In the genomic region with DNA sequence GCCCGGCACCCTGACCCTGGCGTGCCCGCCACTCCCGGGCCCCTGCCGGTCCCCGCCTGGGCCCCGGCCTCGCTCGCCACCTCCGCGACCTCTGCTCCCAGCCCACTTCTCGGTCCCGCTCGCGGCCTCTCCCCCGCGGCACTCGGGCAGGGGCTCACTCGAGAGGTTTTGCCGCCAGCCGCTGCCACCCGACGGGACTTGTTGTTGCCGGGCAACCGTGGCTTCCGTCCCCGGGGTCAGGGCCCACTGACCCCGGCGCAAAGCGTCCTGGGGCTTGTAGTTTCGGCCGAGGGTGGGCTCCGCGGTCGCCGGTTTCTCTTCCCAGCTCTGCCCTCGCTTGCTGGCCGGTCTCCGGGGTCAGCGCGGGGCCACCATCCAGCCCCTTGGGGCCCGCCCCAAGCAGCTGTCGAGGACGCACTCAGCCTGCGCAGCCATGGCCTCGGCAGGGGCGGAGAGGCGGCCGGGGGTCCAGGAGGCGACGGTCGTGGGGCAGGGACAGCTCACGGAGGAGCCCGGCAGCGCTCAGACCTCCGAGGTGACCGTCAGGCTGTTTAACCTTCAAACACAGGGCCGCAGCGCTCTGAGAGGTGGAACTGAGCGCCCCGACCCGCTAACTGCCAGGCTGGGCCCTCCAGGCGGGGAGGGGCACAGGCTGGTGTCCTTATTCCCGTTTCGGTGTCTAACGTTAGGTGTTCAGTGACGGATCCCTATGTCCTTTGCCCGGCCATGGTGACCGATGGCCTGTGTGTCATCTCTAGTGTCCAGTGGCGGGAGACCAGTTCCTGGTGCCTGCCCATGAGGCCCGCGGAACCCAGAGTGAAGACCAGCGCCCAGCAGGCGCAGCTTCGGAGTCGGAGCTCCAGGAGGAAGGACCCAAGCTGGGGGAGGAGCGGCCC, we compare ENCODE assay signal across 1 cellular context.
TF ChIP-seq lines count a peak whose summit lies in the region.

Gene C16orf86, plus strand, starts transcription at position 277 of the 896 bp plus-strand sequence. Its CDS starts 157 bp downstream, at position 434.
A gene with protein sequence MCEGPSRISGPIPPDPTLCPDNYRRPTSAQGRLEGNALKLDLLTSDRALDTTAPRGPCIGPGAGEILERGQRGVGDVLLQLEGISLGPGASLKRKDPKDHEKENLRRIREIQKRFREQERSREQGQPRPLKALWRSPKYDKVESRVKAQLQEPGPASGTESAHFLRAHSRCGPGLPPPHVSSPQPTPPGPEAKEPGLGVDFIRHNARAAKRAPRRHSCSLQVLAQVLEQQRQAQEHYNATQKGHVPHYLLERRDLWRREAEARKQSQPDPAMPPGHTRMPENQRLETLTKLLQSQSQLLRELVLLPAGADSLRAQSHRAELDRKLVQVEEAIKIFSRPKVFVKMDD (minus strand): TSS at position 213 of the 896 bp plus-strand sequence. CDS start 308 bp downstream, outside the sequence.

TF ChIP-seq in HepG2, 621 proteins besides CTCF, POLR2A, EP300 and RAD21 (continued from another document and continues in another):
- TF ChIP-seq RERE (CRISPR knock-in tag; IDR thresholded peaks at IDR 0.05; ENCODE audit: low read depth), result no peak
- TF ChIP-seq SRY (CRISPR knock-in tag; IDR thresholded peaks at IDR 0.05), result peak; percentile 91; the same call in 1 of the 2 replicates
- 0 out of 2 replicates have a peak, but pooled peaks have one; percentile 35 for TF ChIP-seq ZNF333 (CRISPR knock-in tag; IDR thresholded peaks at IDR 0.05; ENCODE audit: borderline replicate concordance)
- TF ChIP-seq NFKBIZ (CRISPR knock-in tag; IDR thresholded peaks at IDR 0.05), result no peak
- TF ChIP-seq, protein P1, sequence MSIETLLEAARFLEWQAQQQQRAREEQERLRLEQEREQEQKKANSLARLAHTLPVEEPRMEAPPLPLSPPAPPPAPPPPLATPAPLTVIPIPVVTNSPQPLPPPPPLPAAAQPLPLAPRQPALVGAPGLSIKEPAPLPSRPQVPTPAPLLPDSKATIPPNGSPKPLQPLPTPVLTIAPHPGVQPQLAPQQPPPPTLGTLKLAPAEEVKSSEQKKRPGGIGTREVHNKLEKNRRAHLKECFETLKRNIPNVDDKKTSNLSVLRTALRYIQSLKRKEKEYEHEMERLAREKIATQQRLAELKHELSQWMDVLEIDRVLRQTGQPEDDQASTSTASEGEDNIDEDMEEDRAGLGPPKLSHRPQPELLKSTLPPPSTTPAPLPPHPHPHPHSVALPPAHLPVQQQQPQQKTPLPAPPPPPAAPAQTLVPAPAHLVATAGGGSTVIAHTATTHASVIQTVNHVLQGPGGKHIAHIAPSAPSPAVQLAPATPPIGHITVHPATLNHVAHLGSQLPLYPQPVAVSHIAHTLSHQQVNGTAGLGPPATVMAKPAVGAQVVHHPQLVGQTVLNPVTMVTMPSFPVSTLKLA (IDR thresholded peaks at IDR 0.05), result no peak
- no peak for TF ChIP-seq GTF3A (CRISPR knock-in tag; conservative IDR thresholded peaks at IDR 0.05)
- TF ChIP-seq, protein P2, sequence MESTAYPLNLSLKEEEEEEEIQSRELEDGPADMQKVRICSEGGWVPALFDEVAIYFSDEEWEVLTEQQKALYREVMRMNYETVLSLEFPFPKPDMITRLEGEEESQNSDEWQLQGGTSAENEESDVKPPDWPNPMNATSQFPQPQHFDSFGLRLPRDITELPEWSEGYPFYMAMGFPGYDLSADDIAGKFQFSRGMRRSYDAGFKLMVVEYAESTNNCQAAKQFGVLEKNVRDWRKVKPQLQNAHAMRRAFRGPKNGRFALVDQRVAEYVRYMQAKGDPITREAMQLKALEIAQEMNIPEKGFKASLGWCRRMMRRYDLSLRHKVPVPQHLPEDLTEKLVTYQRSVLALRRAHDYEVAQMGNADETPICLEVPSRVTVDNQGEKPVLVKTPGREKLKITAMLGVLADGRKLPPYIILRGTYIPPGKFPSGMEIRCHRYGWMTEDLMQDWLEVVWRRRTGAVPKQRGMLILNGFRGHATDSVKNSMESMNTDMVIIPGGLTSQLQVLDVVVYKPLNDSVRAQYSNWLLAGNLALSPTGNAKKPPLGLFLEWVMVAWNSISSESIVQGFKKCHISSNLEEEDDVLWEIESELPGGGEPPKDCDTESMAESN (CRISPR knock-in tag; conservative IDR thresholded peaks at IDR 0.05), result peak; percentile 17; the same call in 1 of the 2 replicates
- no peak for TF ChIP-seq ZNF432 (CRISPR knock-in tag; IDR thresholded peaks at IDR 0.05; ENCODE audit: borderline replicate concordance)
- TF ChIP-seq ZFP90 (CRISPR knock-in tag; IDR thresholded peaks at IDR 0.05; ENCODE audit: borderline replicate concordance), result 0 out of 2 replicates have a peak, but pooled peaks have one; percentile 49
- no peak for TF ChIP-seq KMT2A (CRISPR knock-in tag; IDR thresholded peaks at IDR 0.05)
- peak; percentile 35 for TF ChIP-seq HNRNPLL (IDR thresholded peaks at IDR 0.05; ENCODE audit: low read depth, low read length, poor library complexity, severe bottlenecking)
- 0 out of 2 replicates have a peak, but pooled peaks have one; percentile 69 for TF ChIP-seq MAZ (IDR thresholded peaks at IDR 0.05; ENCODE audit: borderline replicate concordance, low read depth, low read length)
- 0 out of 2 replicates have a peak, but pooled peaks have one; percentile 11 for TF ChIP-seq MAZ (CRISPR knock-in tag; IDR thresholded peaks at IDR 0.05; ENCODE audit: low read depth)
- TF ChIP-seq SRSF1 (optimal IDR thresholded peaks at IDR 0.05; ENCODE audit: low read depth, low read length), result peak; percentile 59
- TF ChIP-seq ZNF224 (CRISPR knock-in tag; IDR thresholded peaks at IDR 0.05), result 0 out of 2 replicates have a peak, but pooled peaks have one; percentile 65
- TF ChIP-seq MED13 (CRISPR knock-in tag; IDR thresholded peaks at IDR 0.05), result no peak
- TF ChIP-seq KMT2B (CRISPR knock-in tag; IDR thresholded peaks at IDR 0.05), result no peak; the same call in 1 of the 2 replicates
- TF ChIP-seq CSRNP1 (CRISPR knock-in tag; IDR thresholded peaks at IDR 0.05), result no peak; the same call in 1 of the 2 replicates
- no peak for TF ChIP-seq ZFAT (CRISPR knock-in tag; conservative IDR thresholded peaks at IDR 0.05)
- no peak; the same call in 1 of the 2 replicates for TF ChIP-seq ZSCAN25 (CRISPR knock-in tag; IDR thresholded peaks at IDR 0.05)
- peak; percentile 72; the same call in 1 of the 2 replicates for TF ChIP-seq SMAD1 (CRISPR knock-in tag; IDR thresholded peaks at IDR 0.05; ENCODE audit: borderline replicate concordance, low read depth)
- TF ChIP-seq TAF15 (IDR thresholded peaks at IDR 0.05; ENCODE audit: low read depth, low read length, poor library complexity, severe bottlenecking), result no peak
- no peak for TF ChIP-seq TBX3 (IDR thresholded peaks at IDR 0.05; ENCODE audit: borderline replicate concordance)
- TF ChIP-seq KDM6A (CRISPR knock-in tag; IDR thresholded peaks at IDR 0.05; ENCODE audit: low read depth), result no peak
- TF ChIP-seq KDM3A (CRISPR knock-in tag; IDR thresholded peaks at IDR 0.05; ENCODE audit: low read depth), result peak; percentile 88
- TF ChIP-seq BHLHE40 (IDR thresholded peaks at IDR 0.05; ENCODE audit: low read length), result no peak
- no peak for TF ChIP-seq EZH2 (conservative IDR thresholded peaks at IDR 0.05; ENCODE audit: low read depth, low read length)
- TF ChIP-seq, protein P3, sequence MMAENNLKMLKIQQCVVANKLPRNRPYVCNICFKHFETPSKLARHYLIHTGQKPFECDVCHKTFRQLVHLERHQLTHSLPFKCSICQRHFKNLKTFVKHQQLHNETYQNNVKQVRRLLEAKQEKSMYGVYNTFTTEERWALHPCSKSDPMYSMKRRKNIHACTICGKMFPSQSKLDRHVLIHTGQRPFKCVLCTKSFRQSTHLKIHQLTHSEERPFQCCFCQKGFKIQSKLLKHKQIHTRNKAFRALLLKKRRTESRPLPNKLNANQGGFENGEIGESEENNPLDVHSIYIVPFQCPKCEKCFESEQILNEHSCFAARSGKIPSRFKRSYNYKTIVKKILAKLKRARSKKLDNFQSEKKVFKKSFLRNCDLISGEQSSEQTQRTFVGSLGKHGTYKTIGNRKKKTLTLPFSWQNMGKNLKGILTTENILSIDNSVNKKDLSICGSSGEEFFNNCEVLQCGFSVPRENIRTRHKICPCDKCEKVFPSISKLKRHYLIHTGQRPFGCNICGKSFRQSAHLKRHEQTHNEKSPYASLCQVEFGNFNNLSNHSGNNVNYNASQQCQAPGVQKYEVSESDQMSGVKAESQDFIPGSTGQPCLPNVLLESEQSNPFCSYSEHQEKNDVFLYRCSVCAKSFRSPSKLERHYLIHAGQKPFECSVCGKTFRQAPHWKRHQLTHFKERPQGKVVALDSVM (CRISPR knock-in tag; IDR thresholded peaks at IDR 0.05), result no peak
- TF ChIP-seq ZNF296 (CRISPR knock-in tag; conservative IDR thresholded peaks at IDR 0.05), result peak; percentile 75; the same call in 1 of the 2 replicates
- TF ChIP-seq, protein P4, sequence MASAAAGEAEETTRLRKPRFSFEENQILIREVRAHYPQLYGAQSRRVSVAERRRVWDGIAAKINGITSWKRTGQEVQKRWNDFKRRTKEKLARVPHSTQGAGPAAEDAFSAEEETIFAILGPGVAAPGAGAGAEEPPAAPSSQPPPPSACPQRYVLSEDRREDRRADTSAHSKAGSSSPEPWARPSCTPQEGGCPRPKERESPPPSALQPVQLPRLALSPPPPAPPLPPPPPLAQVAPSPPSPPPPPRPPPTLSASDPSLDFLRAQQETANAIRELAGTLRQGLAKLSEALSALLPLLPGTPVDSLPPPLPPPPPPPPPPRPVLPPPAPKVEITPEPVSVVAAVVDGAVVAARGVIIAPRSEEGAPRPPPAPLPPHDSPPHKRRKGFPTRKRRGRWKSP (CRISPR knock-in tag; IDR thresholded peaks at IDR 0.05), result 0 out of 2 replicates have a peak, but pooled peaks have one; percentile 6
- TF ChIP-seq UBTF (CRISPR knock-in tag; IDR thresholded peaks at IDR 0.05), result peak; percentile 66
- TF ChIP-seq HOXA9 (CRISPR knock-in tag; IDR thresholded peaks at IDR 0.05; ENCODE audit: borderline replicate concordance), result no peak
- no peak for TF ChIP-seq ZNF17 (CRISPR knock-in tag; IDR thresholded peaks at IDR 0.05)
- TF ChIP-seq ZNF572 (CRISPR knock-in tag; IDR thresholded peaks at IDR 0.05), result 0 out of 2 replicates have a peak, but pooled peaks have one; percentile 19
